ENCODE assay signal across 11 cellular contexts in the genomic region with DNA sequence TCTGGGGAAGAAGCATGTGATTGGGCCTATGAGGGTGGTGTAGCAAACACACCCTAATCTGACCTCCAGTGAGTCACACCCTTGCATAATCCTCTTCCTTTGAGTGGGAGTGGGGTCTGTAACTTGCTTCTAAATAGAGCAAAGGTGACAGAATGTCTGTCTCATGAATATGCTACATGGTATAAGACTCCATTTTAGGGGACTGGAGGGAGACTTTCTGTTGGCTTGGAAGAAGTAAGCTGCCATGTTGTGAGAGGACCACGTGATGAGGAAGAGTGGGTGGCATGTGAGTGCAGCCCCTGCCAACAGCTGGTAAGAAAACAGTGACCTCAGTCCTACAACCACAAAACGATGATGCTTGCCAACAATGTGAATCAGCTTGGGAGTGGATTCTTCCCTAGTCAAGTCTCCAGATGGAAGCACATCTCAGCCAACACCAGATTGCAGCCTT. TPM values are rescaled to one million over a fixed set of nuclear protein-coding genes. Genes with fewer than 3 reads are reported as not detected.
A peak's percentile ranks its signal among the peaks of the same experiment; 100 is the strongest.
DNase-seq lines count a peak whose midpoint lies in the region; ATAC-seq and TF ChIP-seq lines count a peak whose summit lies in the region.
"Had no signal": no experiment of that assay in that cellular context is flagged by ENCODE, and none has a peak within 500 bp of the region (broad histone marks: within the 10 kb centered on the region; RNA-seq: fewer than 3 reads in every experiment).

No MANE protein-coding gene starts in this region.

- peaks cover 16% of the 10 kb centered on the region for H3K4me1 Mint-ChIP-seq in GM23338

- CTCF ChIA-PET in AG04449 (lab: Yijun Ruan, JAX) = interaction anchor here (1.0 to 1.7 kb wide), 3 partner anchors 22 to 352 kb away, joined by 3 to 6 read pairs (median 5); no protein-coding TSS in a partner anchor

- peaks cover 4% of the 10 kb centered on the region for H3K27me3 Mint-ChIP-seq in GM23338 (ENCODE audit: insufficient read depth, low read depth, poor library complexity)
- H3K27me3 Mint-ChIP-seq: T-cell had no signal

- H3K79me2 ChIP-seq in GM23338 (replicated peaks; ENCODE audit: insufficient read depth) = peaks cover 9% of the 10 kb centered on the region

- DNase-seq in AG04449 (ENCODE audit: low read depth, low spot score) (peak; percentile 70), ELR (ENCODE audit: low read depth) (peak; percentile 87), RPMI7951 (ENCODE audit: low read depth) (peak; percentile 94), fibroblast of the aortic adventitia (ENCODE audit: low read depth) (peak; percentile 96), NCI-H774 (lab: John Stamatoyannopoulos, UW) (no peak), epidermal melanocyte (ENCODE audit: insufficient read length, low spot score) (no peak), GM23338 (ENCODE audit: low spot score) (no peak)
- DNase-seq: KG1, T-cell had no signal

- TF ChIP-seq CTCF in AG04449 (IDR thresholded peaks at IDR 0.05; ENCODE audit: insufficient read depth, low read length, missing control alignments) = no peak
- no peak for TF ChIP-seq CTCF in fibroblast of the aortic adventitia (IDR thresholded peaks at IDR 0.05; ENCODE audit: insufficient read depth, low read length)
- TF ChIP-seq CTCF in GM23338 (conservative IDR thresholded peaks at IDR 0.05; ENCODE audit: low read depth in 2 of 2) = no peak

- POLR2A ChIA-PET in AG04449 (lab: Yijun Ruan, JAX) = interaction anchor here (0.9 kb wide), 1 partner anchor 492 kb away, joined by 3 read pairs; the partner anchor contains the start of gene WASF1

- H3K27me3 ChIP-seq in GM23338 (ENCODE audit: insufficient read depth) = no peaks in the 10 kb centered on the region

- H4K20me1 ChIP-seq in GM23338 (replicated peaks; ENCODE audit: insufficient read depth) = no peaks in the 10 kb centered on the region

- no peak overlapping the region for H3K27ac ChIP-seq in GM23338 (ENCODE audit: low read depth)

- H3K4me3 ChIP-seq in AG04449 (ENCODE audit: low read depth, low read length) (no peak overlapping the region), fibroblast of the aortic adventitia (ENCODE audit: low read depth, low read length) (no peak overlapping the region), GM23338 (no peak overlapping the region)

- H3K36me3 Mint-ChIP-seq in GM23338 (ENCODE audit: low read depth) = peaks cover 20% of the 10 kb centered on the region
- H3K36me3 Mint-ChIP-seq: type B pancreatic cell had no signal

- H3K4me1 ChIP-seq in GM23338 (ENCODE audit: insufficient read depth) = peaks cover 3% of the 10 kb centered on the region; the same call in 1 of the 2 replicates

- no peaks in the 10 kb centered on the region for H3K9me2 ChIP-seq in GM23338 (ENCODE audit: insufficient read depth)

- no peak overlapping the region for H3K4me2 ChIP-seq in GM23338

- ATAC-seq in GM18861 (IDR thresholded peaks at IDR 0.05; ENCODE audit: unreplicated experiment) = no peak
- ATAC-seq in GM23338 = no peak
- ATAC-seq: T-cell had no signal

- H2AFZ ChIP-seq in GM23338 = no peak overlapping the region

- peaks cover 26% of the 10 kb centered on the region for H3K9me3 Mint-ChIP-seq in GM23338
- H3K9me3 Mint-ChIP-seq: T-cell, type B pancreatic cell had no signal

- H3K27ac Mint-ChIP-seq in GM23338 = no peak overlapping the region
- H3K27ac Mint-ChIP-seq: T-cell, type B pancreatic cell had no signal

- no peaks in the 10 kb centered on the region for H3K36me3 ChIP-seq in GM23338 (ENCODE audit: insufficient read depth)

- no peak overlapping the region for H3K4me3 Mint-ChIP-seq in GM23338
- H3K4me3 Mint-ChIP-seq: T-cell, type B pancreatic cell had no signal

- H3F3A ChIP-seq in GM23338 (replicated peaks; ENCODE audit: low read depth) = 0 out of 2 replicates have a peak, but pooled peaks cover 3% of the 10 kb centered on the region

TF ChIP-seq in GM23338, 12 proteins besides CTCF, POLR2A, EP300 and RAD21 (continues in another document):
- no peak for TF ChIP-seq STAT1 (IDR thresholded peaks at IDR 0.05; ENCODE audit: unreplicated experiment)
- no peak for TF ChIP-seq NANOG (IDR thresholded peaks at IDR 0.05; ENCODE audit: borderline replicate concordance)
- no peak for TF ChIP-seq EZH2 (IDR thresholded peaks at IDR 0.05; ENCODE audit: low read depth, unreplicated experiment)
- TF ChIP-seq POLR2AphosphoS5 (IDR thresholded peaks at IDR 0.05; ENCODE audit: low read depth) = no peak
- TF ChIP-seq ZNF331 (CRISPR knock-in tag; IDR thresholded peaks at IDR 0.05; ENCODE audit: low read depth) = no peak
- TF ChIP-seq JUNB (IDR thresholded peaks at IDR 0.05; ENCODE audit: unreplicated experiment) = no peak
- TF ChIP-seq, protein P1, sequence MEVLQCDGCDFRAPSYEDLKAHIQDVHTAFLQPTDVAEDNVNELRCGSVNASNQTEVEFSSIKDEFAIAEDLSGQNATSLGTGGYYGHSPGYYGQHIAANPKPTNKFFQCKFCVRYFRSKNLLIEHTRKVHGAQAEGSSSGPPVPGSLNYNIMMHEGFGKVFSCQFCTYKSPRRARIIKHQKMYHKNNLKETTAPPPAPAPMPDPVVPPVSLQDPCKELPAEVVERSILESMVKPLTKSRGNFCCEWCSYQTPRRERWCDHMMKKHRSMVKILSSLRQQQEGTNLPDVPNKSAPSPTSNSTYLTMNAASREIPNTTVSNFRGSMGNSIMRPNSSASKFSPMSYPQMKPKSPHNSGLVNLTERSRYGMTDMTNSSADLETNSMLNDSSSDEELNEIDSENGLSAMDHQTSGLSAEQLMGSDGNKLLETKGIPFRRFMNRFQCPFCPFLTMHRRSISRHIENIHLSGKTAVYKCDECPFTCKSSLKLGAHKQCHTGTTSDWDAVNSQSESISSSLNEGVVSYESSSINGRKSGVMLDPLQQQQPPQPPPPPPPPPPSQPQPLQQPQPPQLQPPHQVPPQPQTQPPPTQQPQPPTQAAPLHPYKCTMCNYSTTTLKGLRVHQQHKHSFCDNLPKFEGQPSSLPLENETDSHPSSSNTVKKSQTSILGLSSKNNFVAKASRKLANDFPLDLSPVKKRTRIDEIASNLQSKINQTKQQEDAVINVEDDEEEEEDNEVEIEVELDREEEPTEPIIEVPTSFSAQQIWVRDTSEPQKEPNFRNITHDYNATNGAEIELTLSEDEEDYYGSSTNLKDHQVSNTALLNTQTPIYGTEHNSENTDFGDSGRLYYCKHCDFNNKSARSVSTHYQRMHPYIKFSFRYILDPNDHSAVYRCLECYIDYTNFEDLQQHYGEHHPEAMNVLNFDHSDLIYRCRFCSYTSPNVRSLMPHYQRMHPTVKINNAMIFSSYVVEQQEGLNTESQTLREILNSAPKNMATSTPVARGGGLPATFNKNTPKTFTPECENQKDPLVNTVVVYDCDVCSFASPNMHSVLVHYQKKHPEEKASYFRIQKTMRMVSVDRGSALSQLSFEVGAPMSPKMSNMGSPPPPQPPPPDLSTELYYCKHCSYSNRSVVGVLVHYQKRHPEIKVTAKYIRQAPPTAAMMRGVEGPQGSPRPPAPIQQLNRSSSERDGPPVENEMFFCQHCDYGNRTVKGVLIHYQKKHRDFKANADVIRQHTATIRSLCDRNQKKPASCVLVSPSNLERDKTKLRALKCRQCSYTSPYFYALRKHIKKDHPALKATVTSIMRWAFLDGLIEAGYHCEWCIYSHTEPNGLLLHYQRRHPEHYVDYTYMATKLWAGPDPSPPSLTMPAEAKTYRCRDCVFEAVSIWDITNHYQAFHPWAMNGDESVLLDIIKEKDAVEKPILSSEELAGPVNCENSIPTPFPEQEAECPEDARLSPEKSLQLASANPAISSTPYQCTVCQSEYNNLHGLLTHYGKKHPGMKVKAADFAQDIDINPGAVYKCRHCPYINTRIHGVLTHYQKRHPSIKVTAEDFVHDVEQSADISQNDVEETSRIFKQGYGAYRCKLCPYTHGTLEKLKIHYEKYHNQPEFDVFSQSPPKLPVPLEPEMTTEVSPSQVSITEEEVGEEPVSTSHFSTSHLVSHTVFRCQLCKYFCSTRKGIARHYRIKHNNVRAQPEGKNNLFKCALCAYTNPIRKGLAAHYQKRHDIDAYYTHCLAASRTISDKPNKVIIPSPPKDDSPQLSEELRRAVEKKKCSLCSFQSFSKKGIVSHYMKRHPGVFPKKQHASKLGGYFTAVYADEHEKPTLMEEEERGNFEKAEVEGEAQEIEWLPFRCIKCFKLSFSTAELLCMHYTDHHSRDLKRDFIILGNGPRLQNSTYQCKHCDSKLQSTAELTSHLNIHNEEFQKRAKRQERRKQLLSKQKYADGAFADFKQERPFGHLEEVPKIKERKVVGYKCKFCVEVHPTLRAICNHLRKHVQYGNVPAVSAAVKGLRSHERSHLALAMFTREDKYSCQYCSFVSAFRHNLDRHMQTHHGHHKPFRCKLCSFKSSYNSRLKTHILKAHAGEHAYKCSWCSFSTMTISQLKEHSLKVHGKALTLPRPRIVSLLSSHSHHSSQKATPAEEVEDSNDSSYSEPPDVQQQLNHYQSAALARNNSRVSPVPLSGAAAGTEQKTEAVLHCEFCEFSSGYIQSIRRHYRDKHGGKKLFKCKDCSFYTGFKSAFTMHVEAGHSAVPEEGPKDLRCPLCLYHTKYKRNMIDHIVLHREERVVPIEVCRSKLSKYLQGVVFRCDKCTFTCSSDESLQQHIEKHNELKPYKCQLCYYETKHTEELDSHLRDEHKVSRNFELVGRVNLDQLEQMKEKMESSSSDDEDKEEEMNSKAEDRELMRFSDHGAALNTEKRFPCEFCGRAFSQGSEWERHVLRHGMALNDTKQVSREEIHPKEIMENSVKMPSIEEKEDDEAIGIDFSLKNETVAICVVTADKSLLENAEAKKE (CRISPR knock-in tag; IDR thresholded peaks at IDR 0.05) = no peak
- TF ChIP-seq EZH2phosphoT487 (IDR thresholded peaks at IDR 0.05; ENCODE audit: unreplicated experiment) = no peak
- TF ChIP-seq ETS1 (IDR thresholded peaks at IDR 0.05) = no peak
- TF ChIP-seq ZNF114 (CRISPR knock-in tag; IDR thresholded peaks at IDR 0.05) = no peak

RNA-seq across cellular contexts. Expression of gene AK9, which starts 3.7 kb away (rescaled TPM):
- 5.6 and 10.1 TPM in 2 replicates for total RNA-seq in RPMI7951 (2014; rRNA removed; shearing (Covaris generic))
- total RNA-seq in fibroblast of the aortic adventitia (ENCODE audit: low replicate concordance) = 8.0 and 16.6 TPM in 2 replicates
- total RNA-seq in GM23338 (2014; rRNA removed; shearing (Covaris generic)) = 2.0 and 5.0 TPM in 2 replicates
- polyA plus RNA-seq in GM23338 (2016; fragmentation: Nextera tagmentation; extraction: Ambion mirVana) = 5.5 and 6.4 TPM in 2 replicates

RNA-seq across cellular contexts. Expression of gene FIG4, which starts 3.8 kb away (rescaled TPM):
- total RNA-seq in RPMI7951 (2014; rRNA removed; shearing (Covaris generic)) = 11.5 and 11.7 TPM in 2 replicates
- 28.0 and 37.7 TPM in 2 replicates for total RNA-seq in fibroblast of the aortic adventitia (ENCODE audit: low replicate concordance)
- total RNA-seq in GM23338 (2014; rRNA removed; shearing (Covaris generic)) = 12.7 and 16.9 TPM in 2 replicates
- polyA plus RNA-seq in GM23338 (2016; fragmentation: Nextera tagmentation; extraction: Ambion mirVana) = 6.7 and 7.0 TPM in 2 replicates

Comparison
In these comparisons a context has a peak if more than half of its experiments do, and no peak if none do; other contexts are left out.
1. DNase-seq: peak in AG04449 (single experiment), ELR (single experiment), RPMI7951 (single experiment) and fibroblast of the aortic adventitia (single experiment); none in NCI-H774 (single experiment), epidermal melanocyte (single experiment) and GM23338 (single experiment).